8 cellular contexts compared by ENCODE assay signal in the genomic region with DNA sequence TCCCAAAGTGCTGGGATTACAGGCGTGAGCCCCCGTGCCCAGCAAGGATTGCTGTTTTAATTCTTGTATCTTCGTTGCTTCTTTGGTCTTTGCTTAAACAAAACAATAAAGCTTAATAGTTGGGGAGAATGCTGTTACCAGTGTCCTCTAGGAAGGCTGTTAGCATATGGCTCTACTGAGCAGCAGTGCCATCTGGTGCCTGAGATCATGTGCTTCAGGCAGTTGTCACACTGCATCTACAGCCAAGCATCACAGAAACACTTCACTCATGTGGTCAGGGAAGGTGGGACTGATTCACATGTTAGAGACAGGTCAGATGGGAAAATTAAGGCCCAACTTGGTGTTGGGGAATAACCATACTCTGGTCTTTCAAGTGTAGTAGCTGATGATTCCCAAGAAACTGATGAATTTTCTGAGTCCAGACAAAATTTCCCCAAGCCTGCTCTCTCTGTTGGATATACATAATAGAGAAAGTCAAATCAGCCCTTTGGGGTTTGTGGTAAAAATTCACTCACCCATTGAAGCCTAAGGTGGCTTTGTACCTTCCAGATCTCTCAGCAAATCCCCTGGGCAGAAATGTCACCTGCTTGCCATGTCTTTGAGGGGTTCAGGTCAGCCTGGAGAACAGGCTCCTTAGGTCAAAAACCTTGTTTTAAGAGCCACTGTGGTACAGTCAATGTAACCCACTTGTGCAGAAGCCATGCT. TPM values are rescaled to one million over a fixed set of nuclear protein-coding genes. Genes with fewer than 3 reads are reported as not detected.
DNase-seq lines count a peak whose midpoint lies in the region; ATAC-seq and TF ChIP-seq lines count a peak whose summit lies in the region.

No MANE protein-coding gene starts in this region.

- H3K9me3 Mint-ChIP-seq in activated T-cell treated with anti-CD3 and anti-CD28 coated beads, Interleukin-2, amount 50 U/mL, for 72 hours: no peaks in the 10 kb centered on the region

- H3K4me3 ChIP-seq in ascending aorta: no peak overlapping the region
- no peak overlapping the region for H3K4me3 ChIP-seq in testis

- intact Hi-C loops in ascending aorta (cut with DNase I): no loop called here
- intact Hi-C loops in testis (cut with DNase I; ENCODE audit: low total_unique reads): no loop called here

- ATAC-seq in activated T-cell treated with anti-CD3 and anti-CD28 coated beads, Interleukin-2, amount 50 U/mL, for 72 hours (replicated peaks in 1 of 2): peak; percentile 64 to 70
- ATAC-seq in HG03521 (IDR thresholded peaks at IDR 0.05; ENCODE audit: unreplicated experiment): no peak

- DNase-seq in activated T-cell treated with anti-CD3 and anti-CD28 coated beads, Interleukin-2, amount 50 U/mL, for 72 hours: peak in 1 of 2 donors; percentile 15
- no peak for DNase-seq in activated T-cell treated with anti-CD3 and anti-CD28 coated beads, Interleukin-2, amount 50 U/mL, for 1 hour
- DNase-seq in HCEC 1CT (peak; percentile 61), NCI-H345 treated with DMSO at 0.1 percent for 48 hours (lab: John Stamatoyannopoulos, UW; ENCODE audit: unreplicated experiment) (peak; percentile 1), ascending aorta (ENCODE audit: low spot score in 2 of 2) (no peak), iPS-NIHi7 (ENCODE audit: extremely low spot score) (peak; percentile 83), testis (peak; percentile 57)

- 69 to 80% methylated on average over 3 of the region's 3 CpGs for WGBS in testis, 2 donors

- H3K9me3 ChIP-seq in ascending aorta (no peaks in the 10 kb centered on the region), testis (no peaks in the 10 kb centered on the region)

- peaks cover 0 to 1% of the 10 kb centered on the region in 2 donors for H3K36me3 Mint-ChIP-seq in activated T-cell treated with anti-CD3 and anti-CD28 coated beads, Interleukin-2, amount 50 U/mL, for 72 hours (ENCODE audit: insufficient read depth in 2 of 2)

- H3K36me3 ChIP-seq in ascending aorta (peaks cover 11 to 48% of the 10 kb centered on the region in 2 donors), testis (ENCODE audit: low read depth, missing control alignments) (no peaks in the 10 kb centered on the region)

- H3K27me3 ChIP-seq in ascending aorta (no peaks in the 10 kb centered on the region), testis (no peaks in the 10 kb centered on the region)

- H3K4me1 Mint-ChIP-seq in activated T-cell treated with anti-CD3 and anti-CD28 coated beads, Interleukin-2, amount 50 U/mL, for 72 hours (ENCODE audit: low read depth): peaks cover 6% of the 10 kb centered on the region

- H3K27ac Mint-ChIP-seq in activated T-cell treated with anti-CD3 and anti-CD28 coated beads, Interleukin-2, amount 50 U/mL, for 72 hours: no peak overlapping the region

- H3K27ac ChIP-seq in ascending aorta: no peak overlapping the region
- no peak overlapping the region for H3K27ac ChIP-seq in testis

- H3K27me3 Mint-ChIP-seq in activated T-cell treated with anti-CD3 and anti-CD28 coated beads, Interleukin-2, amount 50 U/mL, for 72 hours (ENCODE audit: low read depth): no peaks in the 10 kb centered on the region

- TF ChIP-seq CTCF in ascending aorta (IDR thresholded peaks at IDR 0.05): peak in 2 of 3 experiments; percentile 5 to 43
- peak in 1 of 3 experiments; percentile 20 for TF ChIP-seq CTCF in testis (IDR thresholded peaks at IDR 0.05)

- no peak for TF ChIP-seq POLR2A in testis (IDR thresholded peaks at IDR 0.05)

- H3K4me1 ChIP-seq in ascending aorta (no peaks in the 10 kb centered on the region), testis (no peaks in the 10 kb centered on the region)

- no peak overlapping the region for H3K4me3 Mint-ChIP-seq in activated T-cell treated with anti-CD3 and anti-CD28 coated beads, Interleukin-2, amount 50 U/mL, for 72 hours

RNA-seq across cellular contexts. Expression of gene UBE2D4, which starts 28.4 kb away (rescaled TPM):
- 1 to 10 TPM; 6.7 to 9.0 TPM for total RNA-seq in activated T-cell treated with anti-CD3 and anti-CD28 coated beads, Interleukin-2, amount 50 U/mL, for 72 hours
- 13.1 TPM for total RNA-seq in ascending aorta
- total RNA-seq in testis: 10 to 100 TPM; 15.8 to 18.3 TPM
- 18.6 TPM for polyA plus RNA-seq in testis (ENCODE audit: insufficient read depth, low read depth, low replicate concordance)

RNA-seq across cellular contexts. Expression of gene SPDYE1, which starts 43.0 kb away (rescaled TPM):
- not detected for total RNA-seq in activated T-cell treated with anti-CD3 and anti-CD28 coated beads, Interleukin-2, amount 50 U/mL, for 72 hours
- total RNA-seq in ascending aorta (not detected), testis (1 to 10 TPM; 2.7 to 7.3 TPM)
- polyA plus RNA-seq in testis (ENCODE audit: insufficient read depth, low read depth, low replicate concordance): 8.3 TPM

RNA-seq across cellular contexts. Expression of gene URGCP, which starts 48.3 kb away (rescaled TPM):
- total RNA-seq in activated T-cell treated with anti-CD3 and anti-CD28 coated beads, Interleukin-2, amount 50 U/mL, for 72 hours: 10 to 100 TPM; 34.4 to 36.8 TPM
- total RNA-seq in ascending aorta (29.2 TPM), testis (10 to 100 TPM; 24.9 to 33.0 TPM)
- 20.1 TPM for polyA plus RNA-seq in testis (ENCODE audit: insufficient read depth, low read depth, low replicate concordance)

Comparison
In these comparisons a context has a peak if more than half of its experiments do, and no peak if none do; other contexts are left out.
1. DNase-seq: peak in HCEC 1CT (single experiment), NCI-H345 treated with DMSO at 0.1 percent for 48 hours (single experiment), iPS-NIHi7 (single experiment) and testis (single experiment); none in activated T-cell treated with anti-CD3 and anti-CD28 coated beads, Interleukin-2, amount 50 U/mL, for 1 hour (single experiment) and ascending aorta (0 of 2).